9 cellular contexts compared by ENCODE assay signal in genomic region chr19:1508507-1508856, GRCh38. TPM values are rescaled to one million over a fixed set of nuclear protein-coding genes. Genes with fewer than 3 reads are reported as not detected.
DNase-seq lines count a peak whose midpoint lies in the region; ATAC-seq, FAIRE-seq and TF ChIP-seq lines count a peak whose summit lies in the region.
"Had no signal": no experiment of that assay in that cellular context is flagged by ENCODE, and none has a peak within 500 bp of the region (broad histone marks: within the 10 kb centered on the region; RNA-seq: fewer than 3 reads in every experiment).

No MANE protein-coding gene starts in this region.

- no peak for TF ChIP-seq POLR2A in GM12891 (IDR thresholded peaks at IDR 0.05; ENCODE audit: low read depth, low read length)

- no peaks in the 10 kb centered on the region for H3K36me3 Mint-ChIP-seq in natural killer cell treated with Interleukin-12 subunit alpha and Interleukin-12 subunit beta and Interleukin-15 and Interleukin-18, amount 100 ng/mL, for 72 hours
- H3K36me3 Mint-ChIP-seq: CD8-positive, alpha-beta T cell had no signal

- no peaks in the 10 kb centered on the region for H3K9me3 Mint-ChIP-seq in natural killer cell treated with Interleukin-12 subunit alpha and Interleukin-12 subunit beta and Interleukin-15 and Interleukin-18, amount 100 ng/mL, for 72 hours
- H3K9me3 Mint-ChIP-seq: CD8-positive, alpha-beta T cell had no signal

- H3K4me1 ChIP-seq in duodenal mucosa (ENCODE audit: control insufficient read depth in 1 of 2, insufficient read depth in 2 of 2, low read length in 2 of 2): peaks cover 25 to 37% of the 10 kb centered on the region in 2 donors

- H3K9ac ChIP-seq in duodenal mucosa (ENCODE audit: low read depth in 1 of 2, low read length in 2 of 2): no peak overlapping the region

- H3K4me3 ChIP-seq in LNCaP clone FGC (ENCODE audit: low read depth, low read length) (peak overlapping the region; percentile 40), duodenal mucosa (ENCODE audit: low read depth in 1 of 2, low read length in 2 of 2) (peak overlapping the region; percentile 8 to 43)

- H3K4me1 Mint-ChIP-seq in natural killer cell treated with Interleukin-12 subunit alpha and Interleukin-12 subunit beta and Interleukin-15 and Interleukin-18, amount 100 ng/mL, for 72 hours (ENCODE audit: low read depth in 2 of 2): peaks cover 7 to 10% of the 10 kb centered on the region in 2 donors

- FAIRE-seq in GM12891 (lab: Jason Lieb, UNC): no peak

- H3K9me3 ChIP-seq in duodenal mucosa (ENCODE audit: control insufficient read depth in 1 of 2, low read length in 2 of 2): no peaks in the 10 kb centered on the region

- TF ChIP-seq CTCF in 22Rv1 (IDR thresholded peaks at IDR 0.05): no peak
- TF ChIP-seq CTCF in LNCaP clone FGC (IDR thresholded peaks at IDR 0.05; ENCODE audit: control insufficient read depth, extremely low read depth, insufficient read depth): no peak

- H3K4me3 Mint-ChIP-seq in natural killer cell treated with Interleukin-12 subunit alpha and Interleukin-12 subunit beta and Interleukin-15 and Interleukin-18, amount 100 ng/mL, for 72 hours: peak overlapping the region; percentile 26

- peaks cover 0 to 5% of the 10 kb centered on the region in 2 donors for H3K36me3 ChIP-seq in duodenal mucosa (ENCODE audit: control insufficient read depth in 1 of 2, insufficient read depth in 2 of 2, low read length in 2 of 2)

- peaks cover 9 to 10% of the 10 kb centered on the region in 2 donors for H3K27me3 ChIP-seq in duodenal mucosa (ENCODE audit: control insufficient read depth in 1 of 2, insufficient read depth in 2 of 2, low read length in 2 of 2)

- H3K27ac ChIP-seq in 22Rv1 (peak overlapping the region; percentile 89), duodenal mucosa (ENCODE audit: low read depth, low read length) (no peak overlapping the region)

- H3K27me3 Mint-ChIP-seq in natural killer cell treated with Interleukin-12 subunit alpha and Interleukin-12 subunit beta and Interleukin-15 and Interleukin-18, amount 100 ng/mL, for 72 hours: peaks cover 0 to 12% of the 10 kb centered on the region in 2 donors

- no peak overlapping the region for H3K27ac Mint-ChIP-seq in natural killer cell treated with Interleukin-12 subunit alpha and Interleukin-12 subunit beta and Interleukin-15 and Interleukin-18, amount 100 ng/mL, for 72 hours

- no peak for ATAC-seq in natural killer cell treated with Interleukin-12 subunit alpha and Interleukin-12 subunit beta and Interleukin-15 and Interleukin-18, amount 100 ng/mL, for 72 hours

- DNase-seq in LNCaP clone FGC (ENCODE audit: low read depth): no peak
- DNase-seq in natural killer cell treated with Interleukin-12 subunit alpha and Interleukin-12 subunit beta and Interleukin-15 and Interleukin-18, amount 100 ng/mL, for 72 hours (ENCODE audit: low spot score): no peak
- no peak for DNase-seq in GM12891 (ENCODE audit: insufficient read length, low spot score)
- DNase-seq in T-helper 1 cell: no peak
- DNase-seq in GM19238 (ENCODE audit: insufficient read length, low spot score): no peak
- DNase-seq in hippocampal formation (lab: John Stamatoyannopoulos, UW): no peak

TF ChIP-seq in GM12891, 5 proteins besides CTCF, POLR2A, EP300 and RAD21:
- TF ChIP-seq POU2F2 (IDR thresholded peaks at IDR 0.05; ENCODE audit: low read depth, low read length) (no peak), POLR2AphosphoS5 (IDR thresholded peaks at IDR 0.05; ENCODE audit: low read depth, low read length) (no peak), SPI1 (IDR thresholded peaks at IDR 0.05; ENCODE audit: low read depth, low read length) (no peak), PAX5 (IDR thresholded peaks at IDR 0.05; ENCODE audit: insufficient read depth, low read length, severe bottlenecking) (no peak), TAF1 (IDR thresholded peaks at IDR 0.05; ENCODE audit: low read depth, low read length) (no peak)
TF ChIP-seq in GM12891: peak in this region for 0.

RNA-seq across cellular contexts. Expression of gene ADAMTSL5, which starts 4.3 kb away (rescaled TPM):
- 1 to 10 TPM; 1.2 to 1.8 TPM for total RNA-seq in natural killer cell treated with Interleukin-12 subunit alpha and Interleukin-12 subunit beta and Interleukin-15 and Interleukin-18, amount 100 ng/mL, for 72 hours
- not detected for polyA plus RNA-seq in GM12891 (2012; ENCODE audit: low read depth, missing spikeins)

RNA-seq across cellular contexts. Expression of gene PLK5, which starts 15.4 kb away (rescaled TPM):
- total RNA-seq in natural killer cell treated with Interleukin-12 subunit alpha and Interleukin-12 subunit beta and Interleukin-15 and Interleukin-18, amount 100 ng/mL, for 72 hours: not detected
- 0.06 TPM for polyA plus RNA-seq in GM12891 (2012; ENCODE audit: low read depth, missing spikeins)
- total RNA-seq: CD8-positive, alpha-beta T cell had no signal

RNA-seq across cellular contexts. Expression of gene REEP6, which starts 17.5 kb away (rescaled TPM):
- total RNA-seq in natural killer cell treated with Interleukin-12 subunit alpha and Interleukin-12 subunit beta and Interleukin-15 and Interleukin-18, amount 100 ng/mL, for 72 hours: 1 to 10 TPM; 1.7 to 3.2 TPM
- 0.33 TPM for polyA plus RNA-seq in GM12891 (2012; ENCODE audit: low read depth, missing spikeins)

RNA-seq across cellular contexts. Expression of gene PCSK4, which starts 18.3 kb away (rescaled TPM):
- total RNA-seq in natural killer cell treated with Interleukin-12 subunit alpha and Interleukin-12 subunit beta and Interleukin-15 and Interleukin-18, amount 100 ng/mL, for 72 hours: 1 to 10 TPM; 1.2 to 2.3 TPM
- 1.2 TPM for polyA plus RNA-seq in GM12891 (2012; ENCODE audit: low read depth, missing spikeins)

RNA-seq across cellular contexts. Expression of gene C19orf25, which starts 29.5 kb away (rescaled TPM):
- total RNA-seq in natural killer cell treated with Interleukin-12 subunit alpha and Interleukin-12 subunit beta and Interleukin-15 and Interleukin-18, amount 100 ng/mL, for 72 hours: 10 to 100 TPM; 45.1 to 58.4 TPM
- polyA plus RNA-seq in GM12891 (2012; ENCODE audit: low read depth, missing spikeins): 18.0 TPM
